In the genomic region with DNA sequence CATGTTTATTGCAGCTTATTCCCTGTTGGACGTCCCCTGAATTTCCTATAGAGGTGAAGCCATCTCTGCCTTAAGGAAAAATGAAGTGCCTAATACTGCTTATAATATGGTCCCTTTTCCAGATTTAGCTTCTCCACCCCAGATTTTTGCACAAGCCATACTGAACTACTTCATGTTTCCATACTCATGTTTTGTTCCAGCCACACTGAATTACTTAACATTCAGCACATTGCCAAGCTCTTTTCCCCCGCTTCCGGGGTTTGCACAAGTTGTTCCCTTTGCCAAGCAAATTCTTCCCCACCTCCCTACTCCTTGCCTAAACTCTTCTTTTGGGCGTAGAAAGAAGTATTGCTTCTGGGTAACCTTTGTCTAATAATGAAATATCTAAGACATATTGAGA, we compare ENCODE assay signal across 9 cellular contexts. TPM values are rescaled to one million over a fixed set of nuclear protein-coding genes. Genes with fewer than 3 reads are reported as not detected.
A peak's percentile ranks its signal among the peaks of the same experiment; 100 is the strongest.
DNase-seq lines count a peak whose midpoint lies in the region; ATAC-seq and TF ChIP-seq lines count a peak whose summit lies in the region.
"Had no signal": no experiment of that assay in that cellular context is flagged by ENCODE, and none has a peak within 500 bp of the region (broad histone marks: within the 10 kb centered on the region; RNA-seq: fewer than 3 reads in every experiment).

No MANE protein-coding gene starts in this region.

- no peak for TF ChIP-seq CTCF in progenitor cell of endocrine pancreas (IDR thresholded peaks at IDR 0.05; ENCODE audit: unreplicated experiment)

- DNase-seq in CD1c-positive myeloid dendritic cell (ENCODE audit: extremely low spot score) (peak; percentile 67), Kasumi-1 (lab: John Stamatoyannopoulos, UW) (peak; percentile 87 to 91), astrocyte of the hippocampus (ENCODE audit: low read depth, low spot score) (peak; percentile 23), progenitor cell of endocrine pancreas (ENCODE audit: low spot score, unreplicated experiment) (no peak), DMS114 treated with DMSO at 0.1 percent for 48 hours (lab: John Stamatoyannopoulos, UW; ENCODE audit: unreplicated experiment) (no peak)
- no peak for DNase-seq in naive thymus-derived CD8-positive, alpha-beta T cell
- no peak for DNase-seq in effector CD4-positive, alpha-beta T cell
- DNase-seq: pancreas had no signal

- H3K27me3 Mint-ChIP-seq in naive thymus-derived CD8-positive, alpha-beta T cell: no peaks in the 10 kb centered on the region
- peaks cover 30% of the 10 kb centered on the region for H3K27me3 Mint-ChIP-seq in progenitor cell of endocrine pancreas

- H3K4me1 Mint-ChIP-seq in naive thymus-derived CD8-positive, alpha-beta T cell: peaks cover 26 to 62% (median 49%) of the 10 kb centered on the region in 4 donors
- H3K4me1 Mint-ChIP-seq in progenitor cell of endocrine pancreas (ENCODE audit: low read depth): peaks cover 6% of the 10 kb centered on the region

- H3K9me3 Mint-ChIP-seq in naive thymus-derived CD8-positive, alpha-beta T cell: peaks cover 0 to 4% (median 0%) of the 10 kb centered on the region in 9 donors
- peaks cover 11% of the 10 kb centered on the region for H3K9me3 Mint-ChIP-seq in progenitor cell of endocrine pancreas (ENCODE audit: low read depth)

- H3K36me3 Mint-ChIP-seq in naive thymus-derived CD8-positive, alpha-beta T cell: peaks cover 0 to 6% (median under 1%) of the 10 kb centered on the region in 3 donors
- peaks cover 4% of the 10 kb centered on the region for H3K36me3 Mint-ChIP-seq in progenitor cell of endocrine pancreas (ENCODE audit: insufficient read depth)

- H3K27ac Mint-ChIP-seq in naive thymus-derived CD8-positive, alpha-beta T cell: peak overlapping the region in 6 of 10 donors; percentile 1 to 90 (median 42)
- H3K27ac Mint-ChIP-seq in progenitor cell of endocrine pancreas: no peak overlapping the region

- POLR2A ChIA-PET in naive thymus-derived CD8-positive, alpha-beta T cell (lab: Charles Lee): interaction anchor here (0.6 to 1.1 kb wide), 4 partner anchors 12 to 361 kb away, joined by 3 to 5 read pairs (median 4); a partner anchor contains a TSS

- peak overlapping the region; percentile 49 to 100 (median 96) for H3K4me3 Mint-ChIP-seq in naive thymus-derived CD8-positive, alpha-beta T cell
- H3K4me3 Mint-ChIP-seq in progenitor cell of endocrine pancreas (ENCODE audit: low read depth): no peak overlapping the region

- ATAC-seq in naive thymus-derived CD8-positive, alpha-beta T cell: no peak
- no peak for ATAC-seq in GM19397 (IDR thresholded peaks at IDR 0.05; ENCODE audit: unreplicated experiment)

RNA-seq across cellular contexts. Expression of a gene that starts 1.7 kb away (rescaled TPM):
- 100 to 1,000 TPM; 112 to 115 TPM for total RNA-seq in naive thymus-derived CD8-positive, alpha-beta T cell
- 10 to 100 TPM in 2 of 3 donors, 1 to 10 TPM in 1; 6.5 to 20.6 (median 11.3) TPM for polyA plus RNA-seq in naive thymus-derived CD8-positive, alpha-beta T cell
- 18.2 and 22.0 TPM in 2 replicates for total RNA-seq in progenitor cell of endocrine pancreas

RNA-seq across cellular contexts. Expression of a gene that starts 23.0 kb away (rescaled TPM):
- 1 to 10 TPM; 1.0 to 1.1 TPM for total RNA-seq in naive thymus-derived CD8-positive, alpha-beta T cell
- polyA plus RNA-seq in naive thymus-derived CD8-positive, alpha-beta T cell: under 1 TPM in 2 of 3 donors, not detected in 1; 0.32 to 0.71 TPM
- total RNA-seq in progenitor cell of endocrine pancreas: 42.8 and 47.1 TPM in 2 replicates

Comparison
In these comparisons a context has a peak if more than half of its experiments do, and no peak if none do; other contexts are left out.
1. DNase-seq: peak in CD1c-positive myeloid dendritic cell (single experiment), Kasumi-1 (2 of 2) and astrocyte of the hippocampus (single experiment); none in naive thymus-derived CD8-positive, alpha-beta T cell (0 of 10), progenitor cell of endocrine pancreas (single experiment), effector CD4-positive, alpha-beta T cell (single experiment) and DMS114 treated with DMSO at 0.1 percent for 48 hours (single experiment).
2. RNA of a gene that starts 23.0 kb away (total RNA-seq): 42.8 to 47.1 TPM in progenitor cell of endocrine pancreas; 1.0 to 1.1 TPM in naive thymus-derived CD8-positive, alpha-beta T cell; every median in the first group is over 10 times any median in the second.